23 cellular contexts compared by ENCODE assay signal in the genomic region with DNA sequence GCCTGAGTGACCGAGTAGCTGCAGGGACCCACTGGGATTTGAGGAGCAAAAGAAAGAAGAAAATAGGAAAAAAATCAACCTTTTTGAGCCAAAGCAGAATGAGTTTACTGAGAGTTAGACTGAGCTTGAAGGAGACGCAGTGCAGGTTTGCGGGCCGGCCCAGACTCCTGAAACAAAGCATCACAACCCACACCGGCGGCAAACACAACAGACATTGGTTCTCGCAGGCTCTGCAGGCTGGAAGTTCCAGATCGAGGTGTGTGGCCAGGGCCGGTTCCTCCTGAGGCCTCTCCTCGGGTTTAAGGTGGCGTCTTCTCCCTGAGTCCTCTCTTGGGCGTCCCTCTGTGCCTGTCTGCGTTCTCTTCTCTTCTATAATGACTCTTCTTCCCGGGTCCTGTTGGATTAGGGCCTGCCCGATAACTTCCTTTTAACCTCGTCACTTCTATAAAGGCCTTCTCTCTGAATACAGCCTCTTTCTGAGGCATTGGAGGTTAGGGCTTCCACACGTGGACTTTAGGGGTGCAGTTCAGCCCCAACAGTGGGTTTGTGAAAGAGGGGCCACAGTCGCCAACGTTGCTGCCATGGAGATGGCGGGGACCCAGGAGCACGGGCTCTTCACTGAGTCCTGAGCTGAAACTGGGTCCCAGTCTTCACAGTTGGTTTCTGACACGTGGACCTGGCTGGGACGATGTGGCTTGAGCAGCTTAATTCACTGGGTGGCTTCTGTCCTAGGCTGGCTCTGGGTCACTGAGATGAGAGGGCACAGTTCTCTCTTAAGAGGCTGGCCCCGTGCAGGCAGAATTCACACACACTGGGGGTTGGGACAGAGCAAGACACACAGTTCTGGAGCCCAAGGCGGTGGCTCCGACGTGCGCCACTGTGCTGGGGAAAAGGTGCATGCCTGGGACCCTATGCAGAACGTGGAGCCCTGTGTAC.
DNase-seq lines count a peak whose midpoint lies in the region; ATAC-seq, FAIRE-seq and TF ChIP-seq lines count a peak whose summit lies in the region.
"Had no signal": no experiment of that assay in that cellular context is flagged by ENCODE, and none has a peak within 500 bp of the region (broad histone marks: within the 10 kb centered on the region; RNA-seq: fewer than 3 reads in every experiment).

No MANE protein-coding gene starts in this region.

- peaks cover 12% of the 10 kb centered on the region for H3K9me3 Mint-ChIP-seq in neural crest cell

- H3K9ac ChIP-seq in H1 (replicated peaks in 1 of 4; ENCODE audit: extremely low read depth in 1 of 4, low read depth in 3 of 4, low read length in 3 of 4): no peak overlapping the region

- H2AFZ ChIP-seq in H1 (ENCODE audit: low read length): no peak overlapping the region
- no peak overlapping the region for H2AFZ ChIP-seq in osteoblast (ENCODE audit: low read length)
- H2AFZ ChIP-seq: GM23338 had no signal

- no peak for TF ChIP-seq CTCF in left ventricle myocardium inferior (IDR thresholded peaks at IDR 0.05; ENCODE audit: borderline replicate concordance)
- no peak for TF ChIP-seq CTCF in H1 (IDR thresholded peaks at IDR 0.05; ENCODE audit: control extremely low read depth in 1 of 3, insufficient read depth in 1 of 3, low read depth in 1 of 3, low read length in 3 of 3)
- no peak for TF ChIP-seq CTCF in neural crest cell (conservative IDR thresholded peaks at IDR 0.05)
- TF ChIP-seq CTCF in osteoblast (IDR thresholded peaks at IDR 0.05; ENCODE audit: extremely low read depth, low read depth, low read length): no peak

- H3K23me2 ChIP-seq in H1 (ENCODE audit: low read depth, low read length): no peaks in the 10 kb centered on the region

- H3K9me3 ChIP-seq in left ventricle myocardium inferior (replicated peaks): peaks cover 27% of the 10 kb centered on the region
- H3K9me3 ChIP-seq in H1 (ENCODE audit: insufficient read depth in 2 of 2, low read depth in 1 of 2, low read length in 1 of 2): peaks cover 8 to 12% of the 10 kb centered on the region in 2 experiments
- peaks cover 6% of the 10 kb centered on the region for H3K9me3 ChIP-seq in osteoblast (ENCODE audit: low read depth, low read length)

- H2BK120ac ChIP-seq in H1 (replicated peaks; ENCODE audit: low read depth, low read length): no peak overlapping the region

- no peak overlapping the region for H3K27ac ChIP-seq in left ventricle myocardium inferior (replicated peaks)
- no peak overlapping the region for H3K27ac ChIP-seq in H1 (ENCODE audit: low read depth, low read length)
- no peak overlapping the region for H3K27ac ChIP-seq in osteoblast (ENCODE audit: low read depth, low read length)
- H3K27ac ChIP-seq: RWPE1 had no signal

- H3K36me3 Mint-ChIP-seq in neural crest cell (ENCODE audit: low read depth): peaks cover 2% of the 10 kb centered on the region

- WGBS in H1 (ENCODE audit: extremely low coverage in 1 of 2, insufficient coverage in 1 of 2, insufficient read length in 1 of 2, insufficient replicate concordance in 2 of 2, low coverage in 1 of 2, low lambda C conversion rate in 2 of 2, missing lambda C conversion rate in 1 of 2), 2 experiments: 93% methylated on average over 29 of the region's 29 CpGs; no CpG with 5 or more reads in 1 of the 2 experiments

- H3K36me3 ChIP-seq in left ventricle myocardium inferior: no peaks in the 10 kb centered on the region
- H3K36me3 ChIP-seq in H1 (ENCODE audit: control insufficient read depth in 2 of 4, insufficient read depth in 4 of 4, low read length in 3 of 4): no peaks in the 10 kb centered on the region
- no peaks in the 10 kb centered on the region for H3K36me3 ChIP-seq in osteoblast (ENCODE audit: insufficient read depth, low read length)
- H3K36me3 ChIP-seq: BE2C had no signal

- H3K14ac ChIP-seq in H1 (ENCODE audit: insufficient read length): no peak overlapping the region

- H3K4me1 ChIP-seq in left ventricle myocardium inferior (no peaks in the 10 kb centered on the region), H1 (replicated peaks in 1 of 4; ENCODE audit: control insufficient read depth in 3 of 4, insufficient read depth in 4 of 4, low read length in 3 of 4) (peaks cover 0 to 3% (median 3%) of the 10 kb centered on the region in 4 experiments; a peak in 3 of 7 replicates), osteoblast (ENCODE audit: insufficient read depth, low read length) (no peaks in the 10 kb centered on the region)
- H3K4me1 ChIP-seq: BE2C had no signal

- H4K20me1 ChIP-seq in H1 (replicated peaks in 1 of 2; ENCODE audit: control insufficient read depth in 1 of 2, insufficient read depth in 2 of 2, low read length in 2 of 2) (peaks cover 0 to 2% of the 10 kb centered on the region in 2 experiments), osteoblast (ENCODE audit: insufficient read depth, low read length) (no peaks in the 10 kb centered on the region)

- no peak overlapping the region for H3K4ac ChIP-seq in H1 (replicated peaks; ENCODE audit: insufficient read length, low read depth, low read length)

- H3K79me1 ChIP-seq in H1 (ENCODE audit: low read depth, low read length): no peaks in the 10 kb centered on the region

- H3K27ac Mint-ChIP-seq in neural crest cell (ENCODE audit: unreplicated experiment): peak overlapping the region; percentile 62
- H3K27ac Mint-ChIP-seq: GM23338 had no signal

- H2BK20ac ChIP-seq in H1 (ENCODE audit: low read length): no peak overlapping the region

- no peak overlapping the region for H4K5ac ChIP-seq in H1 (ENCODE audit: insufficient read length, low read depth, low read length)

- no peaks in the 10 kb centered on the region for H3K4me1 Mint-ChIP-seq in neural crest cell

- no peak overlapping the region for H4K91ac ChIP-seq in H1 (replicated peaks; ENCODE audit: insufficient read length, low read length)

- no peak overlapping the region for H2AK5ac ChIP-seq in H1 (ENCODE audit: low read depth, low read length)

- intact Hi-C loops in cardiac septum (cut with DNase I) (no loop called here), left ventricle myocardium inferior (cut with micrococcal nuclease) (no loop called here)

- H3K4me2 ChIP-seq in H1 (ENCODE audit: insufficient read depth in 1 of 2, low read depth in 2 of 2, low read length in 2 of 2) (no peak overlapping the region), osteoblast (ENCODE audit: insufficient read depth, low read length) (no peak overlapping the region)
- H3K4me2 ChIP-seq: GM23338 had no signal

- H3K56ac ChIP-seq in H1 (replicated peaks; ENCODE audit: insufficient read length, low read depth, low read length): no peak overlapping the region

- H3K27me3 ChIP-seq in left ventricle myocardium inferior (ENCODE audit: low read depth) (peaks cover 28% of the 10 kb centered on the region), H1 (replicated peaks in 1 of 4; ENCODE audit: control insufficient read depth in 3 of 4, extremely low read depth in 1 of 4, insufficient read depth in 3 of 4, low read length in 3 of 4) (no peaks in the 10 kb centered on the region), osteoblast (ENCODE audit: insufficient read depth, low read length) (no peaks in the 10 kb centered on the region)
- H3K27me3 ChIP-seq: BE2C had no signal

- DNase-seq in cardiac septum (ENCODE audit: low spot score) (peak; percentile 58), left ventricle myocardium inferior (no peak), H1 (ENCODE audit: low read depth in 1 of 2, low spot score in 2 of 2) (no peak), neural crest cell (ENCODE audit: low read depth, low spot score) (no peak), osteoblast (ENCODE audit: insufficient read length, low spot score, missing footprints) (no peak), HTR-8/SVneo (ENCODE audit: insufficient read length, low spot score) (no peak)
- DNase-seq: BE2C; DMS53; GDM1; HCEC 1CT; KG1; NCI-H1092 treated with DMSO at 0.1 percent for 48 hours; NCI-H146; NCI-H2029; NCI-H226; NCI-H524; NCI-H774; NK-92 treated with Interleukin-12 subunit alpha and Interleukin-12 subunit beta, amount 100 ng/mL, for 24 hours; SHP77 treated with DMSO at 0.1 percent for 48 hours had no signal

- H3K4me3 ChIP-seq in left ventricle myocardium inferior (no peak overlapping the region), H1 (ENCODE audit: extremely low read depth in 1 of 4, insufficient read depth in 2 of 4, low read depth in 3 of 4, low read length in 4 of 4) (no peak overlapping the region), osteoblast (ENCODE audit: insufficient read depth, low read length) (no peak overlapping the region)
- H3K4me3 ChIP-seq: GM23338 had no signal

- H2BK15ac ChIP-seq in H1 (ENCODE audit: low read length): no peak overlapping the region

- 0 out of 2 replicates have a peak overlapping the region, but pooled peaks have one; percentile 1 for H4K8ac ChIP-seq in H1 (ENCODE audit: extremely low read depth, insufficient read depth, low read length)

- no peak for TF ChIP-seq EP300 in H1 (IDR thresholded peaks at IDR 0.05; ENCODE audit: borderline replicate concordance in 1 of 2, low read depth in 2 of 2, low read length in 2 of 2)

- no peak for TF ChIP-seq RAD21 in H1 (IDR thresholded peaks at IDR 0.05 in 1 of 2, conservative IDR thresholded peaks at IDR 0.05 in 1 of 2; ENCODE audit: low read depth in 2 of 2, low read length in 2 of 2)

- no peak overlapping the region for H3K18ac ChIP-seq in H1 (ENCODE audit: extremely low read depth, low read length)

- no peak overlapping the region for H2BK12ac ChIP-seq in H1 (ENCODE audit: low read depth, low read length)

- H3K4me3 Mint-ChIP-seq in neural crest cell: no peak overlapping the region
- H3K4me3 Mint-ChIP-seq: GM23338 had no signal

- no peak for FAIRE-seq in H1 (lab: Jason Lieb, UNC)
- no peak for FAIRE-seq in HTR-8/SVneo (lab: Jason Lieb, UNC)
- FAIRE-seq: D721Med had no signal

- H3K79me2 ChIP-seq in H1 (ENCODE audit: control insufficient read depth in 1 of 2, insufficient read depth in 2 of 2, low read length in 2 of 2) (no peaks in the 10 kb centered on the region), osteoblast (ENCODE audit: insufficient read depth, low read length) (no peaks in the 10 kb centered on the region)

- POLR2A ChIA-PET in H1 (lab: Charles Lee; ENCODE audit: partially characterized antibody): no interaction called here

- no peak overlapping the region for H3K23ac ChIP-seq in H1 (ENCODE audit: insufficient read length)

- CTCF ChIA-PET in H1 (lab: Charles Lee; ENCODE audit: partially characterized antibody): interaction anchor here (1.1 kb wide), 1 partner anchor 117 kb away, joined by 3 read pairs; no protein-coding TSS in a partner anchor

- no peak for TF ChIP-seq POLR2A in H1 (IDR thresholded peaks at IDR 0.05; ENCODE audit: control extremely low read depth in 1 of 2, low read depth in 2 of 2, low read length in 2 of 2)

- no peak for ATAC-seq in HG03571 (IDR thresholded peaks at IDR 0.05; ENCODE audit: unreplicated experiment)
- ATAC-seq: GM23338 had no signal

- H2BK5ac ChIP-seq in H1 (ENCODE audit: low read depth, low read length): no peak overlapping the region

- H3K27me3 Mint-ChIP-seq in neural crest cell (ENCODE audit: low read depth): no peaks in the 10 kb centered on the region

TF ChIP-seq in H1, 55 proteins besides CTCF, POLR2A, EP300 and RAD21 (continues in another document):
- TF ChIP-seq EGR1 (IDR thresholded peaks at IDR 0.05; ENCODE audit: borderline replicate concordance, low read depth, low read length): no peak
- TF ChIP-seq GTF2F1 (IDR thresholded peaks at IDR 0.05; ENCODE audit: borderline replicate concordance, low read depth, low read length): no peak
